12 cellular contexts compared by ENCODE assay signal in the genomic region with DNA sequence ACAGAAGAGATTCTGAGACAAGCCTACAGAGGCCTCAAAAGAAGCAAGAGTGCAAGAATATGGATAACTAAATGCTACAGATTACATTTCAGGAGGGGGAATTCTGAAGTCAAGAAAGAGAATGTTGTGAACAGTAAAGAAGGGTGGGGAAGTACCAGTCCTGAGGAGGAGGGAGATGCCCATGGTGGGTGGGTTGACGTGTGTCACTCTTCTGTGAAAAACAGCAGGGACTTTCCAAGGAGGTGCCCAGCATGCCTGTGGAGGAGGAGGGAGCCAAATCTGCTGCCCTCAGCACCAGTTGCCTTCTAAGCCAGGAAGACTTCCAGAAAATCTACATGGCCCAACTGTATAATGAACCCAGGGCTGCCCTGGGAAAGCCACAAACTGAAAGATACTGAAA.
DNase-seq lines count a peak whose midpoint lies in the region; ATAC-seq, FAIRE-seq and TF ChIP-seq lines count a peak whose summit lies in the region.
"Had no signal": no experiment of that assay in that cellular context is flagged by ENCODE, and none has a peak within 500 bp of the region (broad histone marks: within the 10 kb centered on the region; RNA-seq: fewer than 3 reads in every experiment).

No MANE protein-coding gene starts in this region.

- H3K9ac ChIP-seq in HepG2 (ENCODE audit: insufficient read depth, low read depth, low read length) (no peak overlapping the region), SK-N-SH (no peak overlapping the region)

- BruUV-seq in HepG2 (replicated peaks; lab: Mats Ljungman, UMichigan) = no TSS peak

- no peak overlapping the region for H3K4me2 ChIP-seq in HepG2 (ENCODE audit: low read depth, low read length)
- no peak overlapping the region for H3K4me2 ChIP-seq in SK-N-SH

- WGBS in HepG2 (ENCODE audit: low lambda C conversion rate) = 20% methylated on average over 1 of the region's 1 CpG
- WGBS in SK-N-SH (ENCODE audit: low lambda C conversion rate) = 7% methylated on average over 1 of the region's 1 CpG

- intact Hi-C loops in HepG2 (cut with micrococcal nuclease; ENCODE audit: unreplicated experiment) (no loop called here), CD14-positive monocyte (cut with micrococcal nuclease) (no loop called here)

- H3F3A ChIP-seq in SK-N-SH (replicated peaks; ENCODE audit: insufficient read depth) = no peaks in the 10 kb centered on the region

- no peak for TF ChIP-seq CTCF in GM10266 (IDR thresholded peaks at IDR 0.05; ENCODE audit: control insufficient read depth, insufficient read depth, low read depth, missing control alignments)
- TF ChIP-seq CTCF in HepG2 (CRISPR knock-in tag; IDR thresholded peaks at IDR 0.05) = no peak
- no peak for TF ChIP-seq CTCF in CD14-positive monocyte (IDR thresholded peaks at IDR 0.05)
- no peak for TF ChIP-seq CTCF in SK-N-SH (IDR thresholded peaks at IDR 0.05)

- H3K9me3 ChIP-seq in HepG2 (ENCODE audit: low read length) = no peaks in the 10 kb centered on the region
- no peaks in the 10 kb centered on the region for H3K9me3 ChIP-seq in SK-N-SH

- CTCF ChIA-PET in HepG2 (lab: Yijun Ruan, JAX; ENCODE audit: low intra/inter-chr PET ratio, low total read pairs) = no interaction called here
- CTCF ChIA-PET in SK-N-SH (lab: Yijun Ruan, JAX) = no interaction called here

- peak overlapping the region; percentile 58 for H3K27ac Mint-ChIP-seq in activated T-helper 17 cell treated with anti-CD3 and anti-CD28 coated beads, Interleukin-2, amount 50 U/mL, for 72 hours
- no peak overlapping the region for H3K27ac Mint-ChIP-seq in CD14-positive monocyte
- H3K27ac Mint-ChIP-seq: B cell had no signal

- POLR2A ChIA-PET in HepG2 (lab: Yijun Ruan, JAX) (no interaction called here), SK-N-SH (lab: Yijun Ruan, JAX) (no interaction called here)

- in situ Hi-C loops in HepG2 (cut with HindIII; ENCODE audit: extremely low pct_ligation_motif_present, low pct_unique_long_range_greater_than_20kb) = no loop called here

- H3K36me3 ChIP-seq in HepG2 (replicated peaks in 1 of 2; ENCODE audit: control insufficient read depth in 1 of 2, insufficient read depth in 2 of 2, low read length in 2 of 2) (no peaks in the 10 kb centered on the region), SK-N-SH (replicated peaks in 1 of 2; ENCODE audit: control insufficient read depth in 1 of 2, insufficient read depth in 2 of 2, low read length in 1 of 2) (no peaks in the 10 kb centered on the region)

- H3K4me3 Mint-ChIP-seq in activated T-helper 17 cell treated with anti-CD3 and anti-CD28 coated beads, Interleukin-2, amount 50 U/mL, for 72 hours = peak overlapping the region; percentile 6
- H3K4me3 Mint-ChIP-seq in CD14-positive monocyte = no peak overlapping the region
- H3K4me3 Mint-ChIP-seq: B cell had no signal

- TF ChIP-seq POLR2A in HepG2 (IDR thresholded peaks at IDR 0.05; ENCODE audit: insufficient read depth in 1 of 2, low read depth in 2 of 2, low read length in 2 of 2) = no peak

- H3K27me3 Mint-ChIP-seq in activated T-helper 17 cell treated with anti-CD3 and anti-CD28 coated beads, Interleukin-2, amount 50 U/mL, for 72 hours = peaks cover 6% of the 10 kb centered on the region
- peaks cover 0 to 2% (median 0%) of the 10 kb centered on the region in 3 donors for H3K27me3 Mint-ChIP-seq in CD14-positive monocyte (ENCODE audit: low read depth in 3 of 3)
- H3K27me3 Mint-ChIP-seq: B cell had no signal

- no peaks in the 10 kb centered on the region for H3K9me3 Mint-ChIP-seq in activated T-helper 17 cell treated with anti-CD3 and anti-CD28 coated beads, Interleukin-2, amount 50 U/mL, for 72 hours
- H3K9me3 Mint-ChIP-seq in CD14-positive monocyte = peaks cover 0 to 4% (median 1%) of the 10 kb centered on the region in 7 donors

- no peaks in the 10 kb centered on the region for H3K36me3 Mint-ChIP-seq in activated T-helper 17 cell treated with anti-CD3 and anti-CD28 coated beads, Interleukin-2, amount 50 U/mL, for 72 hours (ENCODE audit: low read depth)
- no peaks in the 10 kb centered on the region for H3K36me3 Mint-ChIP-seq in CD14-positive monocyte

- peak; percentile 86 for ATAC-seq in GM18873 (IDR thresholded peaks at IDR 0.05; ENCODE audit: low FRiP score, unreplicated experiment)
- ATAC-seq in HG02678 (IDR thresholded peaks at IDR 0.05; ENCODE audit: unreplicated experiment) = peak; percentile 93
- ATAC-seq in activated T-helper 17 cell treated with anti-CD3 and anti-CD28 coated beads, Interleukin-2, amount 50 U/mL, for 72 hours (replicated peaks) = peak; percentile 99
- no peak for ATAC-seq in HG02973 (IDR thresholded peaks at IDR 0.05; ENCODE audit: unreplicated experiment)
- no peak for ATAC-seq in HepG2

- FAIRE-seq in HepG2 (lab: Jason Lieb, UNC) = no peak

- H3K79me2 ChIP-seq in HepG2 (ENCODE audit: insufficient read depth, low read length) (no peaks in the 10 kb centered on the region), SK-N-SH (ENCODE audit: insufficient read depth) (no peaks in the 10 kb centered on the region)

- H3K27ac ChIP-seq in HepG2 (ENCODE audit: extremely low read length, insufficient read depth, low read length) (no peak overlapping the region), SK-N-SH (ENCODE audit: low read depth in 2 of 2, low read length in 1 of 2) (no peak overlapping the region)

- H3K27me3 ChIP-seq in HepG2 (ENCODE audit: control insufficient read depth in 1 of 2, insufficient read depth in 2 of 2, low read length in 2 of 2) (no peaks in the 10 kb centered on the region; a peak in 1 of 5 replicates), SK-N-SH (ENCODE audit: insufficient read depth) (no peaks in the 10 kb centered on the region)

- H3K4me1 Mint-ChIP-seq in activated T-helper 17 cell treated with anti-CD3 and anti-CD28 coated beads, Interleukin-2, amount 50 U/mL, for 72 hours = peaks cover 5% of the 10 kb centered on the region
- H3K4me1 Mint-ChIP-seq in CD14-positive monocyte = no peaks in the 10 kb centered on the region

- no peaks in the 10 kb centered on the region for H3K9me2 ChIP-seq in SK-N-SH

- TF ChIP-seq RAD21 in HepG2 (CRISPR knock-in tag; IDR thresholded peaks at IDR 0.05) = no peak
- no peak for TF ChIP-seq RAD21 in SK-N-SH (IDR thresholded peaks at IDR 0.05; ENCODE audit: low read length)

- H2AFZ ChIP-seq in HepG2 (ENCODE audit: low read length) (no peak overlapping the region), SK-N-SH (ENCODE audit: low read depth) (no peak overlapping the region)

- DNase-seq in GM10266 (ENCODE audit: extremely low spot score) (peak; percentile 36), HepG2 (ENCODE audit: low spot score) (no peak), CD14-positive monocyte (ENCODE audit: low spot score) (no peak), SK-N-SH (no peak)
- DNase-seq: caudate nucleus, Karpas-422, nucleus accumbens had no signal

- no peak for TF ChIP-seq EP300 in HepG2 (IDR thresholded peaks at IDR 0.05; ENCODE audit: low read depth in 2 of 2, low read length in 2 of 2)
- TF ChIP-seq EP300 in HepG2 (CRISPR knock-in tag; IDR thresholded peaks at IDR 0.05; ENCODE audit: borderline replicate concordance) = no peak
- no peak for TF ChIP-seq EP300 in SK-N-SH (IDR thresholded peaks at IDR 0.05; ENCODE audit: borderline replicate concordance in 1 of 2, low read depth in 1 of 2, low read length in 1 of 2)

- H3K4me1 ChIP-seq in HepG2 (ENCODE audit: insufficient read depth, low read length) (no peaks in the 10 kb centered on the region), SK-N-SH (ENCODE audit: control insufficient read depth in 1 of 2, insufficient read depth in 2 of 2, low read depth in 1 of 2, low read length in 1 of 2) (no peaks in the 10 kb centered on the region)

- H3K4me3 ChIP-seq in HepG2 (replicated peaks in 1 of 3; ENCODE audit: insufficient read depth in 1 of 3, low read depth in 2 of 3, low read length in 3 of 3) (no peak overlapping the region), SK-N-SH (ENCODE audit: low read depth in 2 of 2, low read length in 1 of 2) (no peak overlapping the region)

- H4K20me1 ChIP-seq in HepG2 (ENCODE audit: insufficient read depth, low read length) (no peaks in the 10 kb centered on the region), SK-N-SH (ENCODE audit: insufficient read depth) (no peaks in the 10 kb centered on the region)

TF ChIP-seq in HepG2, 621 proteins besides CTCF, POLR2A, EP300 and RAD21 (continues in another document):
- TF ChIP-seq TSC22D2 (CRISPR knock-in tag; IDR thresholded peaks at IDR 0.05; ENCODE audit: borderline replicate concordance) = no peak
- TF ChIP-seq, protein P1, sequence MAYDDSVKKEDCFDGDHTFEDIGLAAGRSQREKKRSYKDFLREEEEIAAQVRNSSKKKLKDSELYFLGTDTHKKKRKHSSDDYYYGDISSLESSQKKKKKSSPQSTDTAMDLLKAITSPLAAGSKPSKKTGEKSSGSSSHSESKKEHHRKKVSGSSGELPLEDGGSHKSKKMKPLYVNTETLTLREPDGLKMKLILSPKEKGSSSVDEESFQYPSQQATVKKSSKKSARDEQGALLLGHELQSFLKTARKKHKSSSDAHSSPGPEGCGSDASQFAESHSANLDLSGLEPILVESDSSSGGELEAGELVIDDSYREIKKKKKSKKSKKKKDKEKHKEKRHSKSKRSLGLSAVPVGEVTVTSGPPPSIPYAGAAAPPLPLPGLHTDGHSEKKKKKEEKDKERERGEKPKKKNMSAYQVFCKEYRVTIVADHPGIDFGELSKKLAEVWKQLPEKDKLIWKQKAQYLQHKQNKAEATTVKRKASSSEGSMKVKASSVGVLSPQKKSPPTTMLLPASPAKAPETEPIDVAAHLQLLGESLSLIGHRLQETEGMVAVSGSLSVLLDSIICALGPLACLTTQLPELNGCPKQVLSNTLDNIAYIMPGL (CRISPR knock-in tag; IDR thresholded peaks at IDR 0.05; ENCODE audit: borderline replicate concordance in 1 of 2, low read depth in 1 of 2) = no peak

TF ChIP-seq in SK-N-SH, 30 proteins besides CTCF, POLR2A, EP300 and RAD21 (continues in another document):
- TF ChIP-seq YY1 (IDR thresholded peaks at IDR 0.05; ENCODE audit: low read depth) (no peak), MEF2A (IDR thresholded peaks at IDR 0.05; ENCODE audit: borderline replicate concordance, low read depth) (no peak), SIN3A (IDR thresholded peaks at IDR 0.05; ENCODE audit: borderline replicate concordance, low read depth, low read length) (no peak)
- TF ChIP-seq, protein P2, sequence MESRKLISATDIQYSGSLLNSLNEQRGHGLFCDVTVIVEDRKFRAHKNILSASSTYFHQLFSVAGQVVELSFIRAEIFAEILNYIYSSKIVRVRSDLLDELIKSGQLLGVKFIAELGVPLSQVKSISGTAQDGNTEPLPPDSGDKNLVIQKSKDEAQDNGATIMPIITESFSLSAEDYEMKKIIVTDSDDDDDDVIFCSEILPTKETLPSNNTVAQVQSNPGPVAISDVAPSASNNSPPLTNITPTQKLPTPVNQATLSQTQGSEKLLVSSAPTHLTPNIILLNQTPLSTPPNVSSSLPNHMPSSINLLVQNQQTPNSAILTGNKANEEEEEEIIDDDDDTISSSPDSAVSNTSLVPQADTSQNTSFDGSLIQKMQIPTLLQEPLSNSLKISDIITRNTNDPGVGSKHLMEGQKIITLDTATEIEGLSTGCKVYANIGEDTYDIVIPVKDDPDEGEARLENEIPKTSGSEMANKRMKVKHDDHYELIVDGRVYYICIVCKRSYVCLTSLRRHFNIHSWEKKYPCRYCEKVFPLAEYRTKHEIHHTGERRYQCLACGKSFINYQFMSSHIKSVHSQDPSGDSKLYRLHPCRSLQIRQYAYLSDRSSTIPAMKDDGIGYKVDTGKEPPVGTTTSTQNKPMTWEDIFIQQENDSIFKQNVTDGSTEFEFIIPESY (IDR thresholded peaks at IDR 0.05; ENCODE audit: borderline replicate concordance, low read depth) = no peak

Comparison
In these comparisons a context has a peak if more than half of its experiments do, and no peak if none do; other contexts are left out.
1. ATAC-seq: peak in GM18873 (single experiment), HG02678 (single experiment) and activated T-helper 17 cell treated with anti-CD3 and anti-CD28 coated beads, Interleukin-2, amount 50 U/mL, for 72 hours (single experiment); none in HG02973 (single experiment) and HepG2 (single experiment).